18 cellular contexts compared by ENCODE assay signal in the genomic region with DNA sequence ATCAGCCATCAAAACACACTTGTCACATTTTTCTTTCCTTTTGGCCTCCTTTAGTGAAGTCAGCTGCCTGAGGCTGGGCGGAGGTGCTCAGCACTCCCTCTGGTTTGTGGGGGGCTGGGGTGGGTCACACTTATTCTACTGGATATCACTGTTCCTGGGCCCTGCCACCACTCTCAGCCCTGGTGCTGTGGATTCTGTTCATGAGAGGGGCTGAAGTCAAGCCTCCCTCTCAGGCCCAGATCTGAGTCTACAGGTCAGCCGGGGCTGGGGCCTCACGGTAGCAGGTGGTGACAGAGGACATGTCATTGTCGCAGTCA.
DNase-seq lines count a peak whose midpoint lies in the region; ATAC-seq and TF ChIP-seq lines count a peak whose summit lies in the region.
"Had no signal": no experiment of that assay in that cellular context is flagged by ENCODE, and none has a peak within 500 bp of the region (broad histone marks: within the 10 kb centered on the region; RNA-seq: fewer than 3 reads in every experiment).

No MANE protein-coding gene starts in this region.

- H3K79me2 ChIP-seq in ACC112 (ENCODE audit: control insufficient read depth, insufficient read depth, low read length, unreplicated experiment) (no peaks in the 10 kb centered on the region), MM.1S (ENCODE audit: low read length) (no peaks in the 10 kb centered on the region), fibroblast of lung (ENCODE audit: control insufficient read depth, insufficient read depth, low read length) (no peaks in the 10 kb centered on the region)

- H3K27me3 Mint-ChIP-seq in progenitor cell of endocrine pancreas, result no peaks in the 10 kb centered on the region

- H3K4me2 ChIP-seq in MM.1S (ENCODE audit: low read depth, low read length) (no peak overlapping the region; the same call in 1 of the 2 replicates), fibroblast of lung (ENCODE audit: extremely low read depth, insufficient read depth, low read length) (peak overlapping the region; percentile 15)

- no peak for TF ChIP-seq CTCF in MM.1S (IDR thresholded peaks at IDR 0.05; ENCODE audit: low read length)
- no peak for TF ChIP-seq CTCF in fibroblast of lung (conservative IDR thresholded peaks at IDR 0.05 in 1 of 2, IDR thresholded peaks at IDR 0.05 in 1 of 2; ENCODE audit: low read depth in 1 of 2, low read length in 2 of 2)
- TF ChIP-seq CTCF in progenitor cell of endocrine pancreas (IDR thresholded peaks at IDR 0.05; ENCODE audit: unreplicated experiment), result no peak
- no peak for TF ChIP-seq CTCF in coronary artery (IDR thresholded peaks at IDR 0.05)

- peak overlapping the region; percentile 97 for H3K27ac ChIP-seq in ACC112 (ENCODE audit: low read depth, low read length)
- H3K27ac ChIP-seq in MM.1S (ENCODE audit: low read length), result no peak overlapping the region
- peak overlapping the region; percentile 90 for H3K27ac ChIP-seq in fibroblast of lung (ENCODE audit: insufficient read depth, low read length)
- peak overlapping the region in 1 of 2 donors; percentile 40 for H3K27ac ChIP-seq in coronary artery
- H3K27ac ChIP-seq: thoracic aorta had no signal

- H3K36me3 ChIP-seq in ACC112 (ENCODE audit: insufficient read depth, low read length), result no peaks in the 10 kb centered on the region
- no peaks in the 10 kb centered on the region for H3K36me3 ChIP-seq in MM.1S (replicated peaks; ENCODE audit: insufficient read depth, low read length)
- no peaks in the 10 kb centered on the region for H3K36me3 ChIP-seq in fibroblast of lung (ENCODE audit: control insufficient read depth, insufficient read depth, low read length)
- H3K36me3 ChIP-seq: thoracic aorta had no signal

- intact Hi-C loops in left ventricle myocardium superior (cut with micrococcal nuclease), result no loop called here

- H3K27me3 ChIP-seq in ACC112 (ENCODE audit: insufficient read depth, low read length) (no peaks in the 10 kb centered on the region), MM.1S (replicated peaks; ENCODE audit: insufficient read depth, low read length) (no peaks in the 10 kb centered on the region), fibroblast of lung (ENCODE audit: control insufficient read depth, insufficient read depth, low read length) (no peaks in the 10 kb centered on the region)

- peaks cover 6% of the 10 kb centered on the region for H3K9me3 Mint-ChIP-seq in progenitor cell of endocrine pancreas (ENCODE audit: low read depth)

- no peaks in the 10 kb centered on the region for H3K9me3 ChIP-seq in MM.1S (replicated peaks; ENCODE audit: insufficient read depth, low read length)
- H3K9me3 ChIP-seq in fibroblast of lung (ENCODE audit: control insufficient read depth, insufficient read depth, low read depth, low read length), result no peaks in the 10 kb centered on the region
- H3K9me3 ChIP-seq: thoracic aorta had no signal

- H4K20me1 ChIP-seq in MM.1S (ENCODE audit: insufficient read depth, low read length) (no peaks in the 10 kb centered on the region), fibroblast of lung (ENCODE audit: control insufficient read depth, extremely low read depth, insufficient read depth, low read length) (no peaks in the 10 kb centered on the region)

- H3K9me2 ChIP-seq in MM.1S (replicated peaks; ENCODE audit: insufficient read depth, low read length), result no peaks in the 10 kb centered on the region

- H3F3A ChIP-seq in MM.1S (ENCODE audit: insufficient read depth, low read length), result no peaks in the 10 kb centered on the region

- no peak overlapping the region for H2AFZ ChIP-seq in ACC112 (ENCODE audit: low read length, unreplicated experiment)
- H2AFZ ChIP-seq in MM.1S (ENCODE audit: low read length), result peak overlapping the region; percentile 31; the same call in 1 of the 2 replicates
- H2AFZ ChIP-seq in fibroblast of lung (ENCODE audit: low read length), result no peak overlapping the region

- H3K4me3 Mint-ChIP-seq in progenitor cell of endocrine pancreas (ENCODE audit: low read depth), result no peak overlapping the region
- H3K4me3 Mint-ChIP-seq: CD8-positive, alpha-beta memory T cell had no signal

- H3K4me1 ChIP-seq in ACC112 (ENCODE audit: control insufficient read depth, insufficient read depth, low read length, unreplicated experiment) (peaks cover 60% of the 10 kb centered on the region), MM.1S (ENCODE audit: low read length) (peaks cover 9% of the 10 kb centered on the region; the same call in 1 of the 2 replicates), fibroblast of lung (ENCODE audit: control insufficient read depth, extremely low read depth, insufficient read depth, low read length) (peaks cover 24% of the 10 kb centered on the region)

- H3K4me3 ChIP-seq in ACC112 (ENCODE audit: low read depth, low read length) (no peak overlapping the region), MM.1S (ENCODE audit: low read length) (no peak overlapping the region), fibroblast of lung (replicated peaks in 1 of 4; ENCODE audit: control extremely low read depth in 1 of 4, insufficient read depth in 1 of 4, low read depth in 3 of 4, low read length in 4 of 4) (no peak overlapping the region), coronary artery (no peak overlapping the region)
- H3K4me3 ChIP-seq: thoracic aorta had no signal

- no peak for DNase-seq in MM.1S
- no peak for DNase-seq in fibroblast of lung (ENCODE audit: low read depth in 2 of 2)
- DNase-seq in progenitor cell of endocrine pancreas (ENCODE audit: low spot score, unreplicated experiment), result no peak
- DNase-seq in NCI-H1694 treated with DMSO at 0.1 percent for 48 hours (lab: John Stamatoyannopoulos, UW), result no peak
- no peak for DNase-seq in left ventricle myocardium superior
- DNase-seq in MV-4-11 (lab: John Stamatoyannopoulos, UW), result no peak
- no peak for DNase-seq in coronary artery (ENCODE audit: low spot score)
- DNase-seq: activated CD8-positive, alpha-beta memory T cell treated with anti-CD3 and anti-CD28 coated beads, Interleukin-2, amount 50 U/mL, for 48 hours; activated gamma-delta T cell treated with Interleukin-2 at 50 U/mL for 16 hours; aorta; CD8-positive, alpha-beta memory T cell; Kasumi-1; NCI-H1417 treated with DMSO at 0.1 percent for 48 hours; NCI-H2227 treated with DMSO at 0.1 percent for 48 hours; stimulated activated CD4-positive, alpha-beta T cell treated with anti-CD3 and anti-CD28 coated beads, Interleukin-4, amount 100 ng/mL, for 24 hours; stimulated activated CD8-positive, alpha-beta memory T cell treated with anti-CD3 and anti-CD28 coated beads, Interleukin-4, amount 100 ng/mL, for 48 hours had no signal

- no peak for ATAC-seq in left ventricle myocardium superior

- H3K9ac ChIP-seq in MM.1S (ENCODE audit: low read length), result no peak overlapping the region
- no peak overlapping the region for H3K9ac ChIP-seq in fibroblast of lung (ENCODE audit: insufficient read depth, low read length)

- H3K27ac Mint-ChIP-seq in progenitor cell of endocrine pancreas, result peak overlapping the region; percentile 98

- no peaks in the 10 kb centered on the region for H3K36me3 Mint-ChIP-seq in progenitor cell of endocrine pancreas (ENCODE audit: insufficient read depth)
- H3K36me3 Mint-ChIP-seq: CD8-positive, alpha-beta memory T cell had no signal

- H3K4me1 Mint-ChIP-seq in progenitor cell of endocrine pancreas (ENCODE audit: low read depth), result peaks cover 51% of the 10 kb centered on the region
- H3K4me1 Mint-ChIP-seq: CD8-positive, alpha-beta memory T cell had no signal
